In genomic region chr2:179875864-179876263, GRCh38 we compare ENCODE assay signal across 2 cellular contexts.
TF ChIP-seq lines count a peak whose summit lies in the region.

No MANE protein-coding gene starts in this region.

TF ChIP-seq in HepG2, 621 proteins besides CTCF, POLR2A, EP300 and RAD21:
- TF ChIP-seq BCL6 (CRISPR knock-in tag; IDR thresholded peaks at IDR 0.05) (no peak), MAFK (conservative IDR thresholded peaks at IDR 0.05 in 1 of 2, IDR thresholded peaks at IDR 0.05 in 1 of 2; ENCODE audit: low read length in 2 of 2) (peak; percentile 22 to 60; a peak in 2 of 4 replicates), MAFF (IDR thresholded peaks at IDR 0.05; ENCODE audit: low read depth, low read length) (peak; percentile 17; the same call in 1 of the 2 replicates), ZBTB33 (CRISPR knock-in tag; IDR thresholded peaks at IDR 0.05) (no peak)

TF ChIP-seq in K562, 482 proteins besides CTCF, POLR2A, EP300 and RAD21:
- TF ChIP-seq ZNF146 (CRISPR knock-in tag; IDR thresholded peaks at IDR 0.05; ENCODE audit: unreplicated experiment) (no peak), ZNF316 (IDR thresholded peaks at IDR 0.05) (peak; percentile 54; the same call in 1 of the 2 replicates)
